In genomic region chr1:97412737-97413136, GRCh38 we compare ENCODE assay signal across 16 cellular contexts.
"Had no signal": no experiment of that assay in that cellular context is flagged by ENCODE, and none has a peak within 500 bp of the region (broad histone marks: within the 10 kb centered on the region; RNA-seq: fewer than 3 reads in every experiment).

No MANE protein-coding gene starts in this region.

- H3K27me3 ChIP-seq: gastroesophageal sphincter, heart right ventricle, neural progenitor cell, pancreas, transverse colon had no signal

- H3K27ac ChIP-seq: gastroesophageal sphincter, heart right ventricle, neural progenitor cell, pancreas, transverse colon had no signal

- H3K4me2 ChIP-seq: neural progenitor cell had no signal

- H3K9me3 ChIP-seq: gastroesophageal sphincter, heart right ventricle, pancreas, transverse colon had no signal

- DNase-seq: activated B cell treated with CpG ODN at 0.5 μM for 24 hours; activated CD4-positive, alpha-beta T cell treated with anti-CD3 and anti-CD28 coated beads for 48 hours; activated CD8-positive, alpha-beta T cell treated with anti-CD3 and anti-CD28 coated beads for 36 hours; activated effector memory CD4-positive, alpha-beta T cell treated with Interleukin-2 at 50 U/mL for 16 hours; activated T-cell treated with anti-CD3 and anti-CD28 coated beads, Interleukin-2, amount 50 U/mL, for 4 hours; amniotic stem cell; effector memory CD4-positive, alpha-beta T cell; heart right ventricle; naive B cell; pancreas; stimulated activated CD4-positive, alpha-beta T cell treated with anti-CD3 and anti-CD28 coated beads, Interleukin-15, amount 100 ng/mL, for 24 hours; stimulated activated CD4-positive, alpha-beta T cell treated with anti-CD3 and anti-CD28 coated beads, Interleukin-4, amount 100 ng/mL, for 1 hour; stimulated activated naive B cell treated with anti-CD40 and anti-IgM and Interleukin-4, amounts not matched to agents 10 μg/mL and 1 μg/mL and 100 μg/mL, for 72 hours; transverse colon had no signal

- H3K4me3 ChIP-seq: gastroesophageal sphincter, heart right ventricle, neural progenitor cell, pancreas, transverse colon had no signal

- H2AFZ ChIP-seq: neural progenitor cell had no signal

- H3K4me1 ChIP-seq: gastroesophageal sphincter, heart right ventricle, neural progenitor cell, pancreas, transverse colon had no signal

- H3K9ac ChIP-seq: neural progenitor cell had no signal

- FAIRE-seq: pancreas had no signal

- H3K36me3 ChIP-seq: gastroesophageal sphincter, neural progenitor cell, pancreas, transverse colon had no signal
